ENCODE assay signal across 1 cellular context in the genomic region with DNA sequence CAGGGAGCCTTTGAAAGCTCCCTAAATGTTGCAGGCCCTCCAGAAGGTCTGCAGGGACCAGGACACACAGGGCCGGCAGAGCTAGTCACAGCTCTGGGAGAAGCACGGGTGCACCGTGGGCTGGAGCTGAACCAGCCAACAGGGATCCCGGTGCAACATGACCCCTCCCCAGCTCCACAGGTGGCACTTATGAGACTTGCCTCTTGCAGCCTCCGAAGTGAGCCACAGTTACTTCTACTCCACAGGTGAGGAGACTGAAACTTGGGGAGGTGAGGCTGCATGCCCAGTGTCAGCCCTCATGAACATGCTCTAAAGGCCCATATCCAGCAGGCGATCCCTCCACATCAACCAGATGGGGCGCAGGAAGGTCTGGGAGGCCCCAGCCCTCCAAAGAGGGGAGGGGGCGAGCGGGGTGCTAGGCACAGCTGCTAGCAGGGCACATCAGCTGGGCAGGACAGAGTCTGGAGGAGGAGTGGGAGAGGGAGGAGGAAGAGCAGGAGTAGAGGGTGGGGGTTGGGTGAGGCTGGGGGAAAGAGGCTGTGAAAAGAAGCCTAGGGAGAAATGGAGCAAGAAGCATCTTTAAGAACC.
TF ChIP-seq lines count a peak whose summit lies in the region.

No MANE protein-coding gene starts in this region.

TF ChIP-seq in WTC11, 78 proteins besides CTCF, POLR2A, EP300 and RAD21 (continued from another document):
- TF ChIP-seq, protein P1, sequence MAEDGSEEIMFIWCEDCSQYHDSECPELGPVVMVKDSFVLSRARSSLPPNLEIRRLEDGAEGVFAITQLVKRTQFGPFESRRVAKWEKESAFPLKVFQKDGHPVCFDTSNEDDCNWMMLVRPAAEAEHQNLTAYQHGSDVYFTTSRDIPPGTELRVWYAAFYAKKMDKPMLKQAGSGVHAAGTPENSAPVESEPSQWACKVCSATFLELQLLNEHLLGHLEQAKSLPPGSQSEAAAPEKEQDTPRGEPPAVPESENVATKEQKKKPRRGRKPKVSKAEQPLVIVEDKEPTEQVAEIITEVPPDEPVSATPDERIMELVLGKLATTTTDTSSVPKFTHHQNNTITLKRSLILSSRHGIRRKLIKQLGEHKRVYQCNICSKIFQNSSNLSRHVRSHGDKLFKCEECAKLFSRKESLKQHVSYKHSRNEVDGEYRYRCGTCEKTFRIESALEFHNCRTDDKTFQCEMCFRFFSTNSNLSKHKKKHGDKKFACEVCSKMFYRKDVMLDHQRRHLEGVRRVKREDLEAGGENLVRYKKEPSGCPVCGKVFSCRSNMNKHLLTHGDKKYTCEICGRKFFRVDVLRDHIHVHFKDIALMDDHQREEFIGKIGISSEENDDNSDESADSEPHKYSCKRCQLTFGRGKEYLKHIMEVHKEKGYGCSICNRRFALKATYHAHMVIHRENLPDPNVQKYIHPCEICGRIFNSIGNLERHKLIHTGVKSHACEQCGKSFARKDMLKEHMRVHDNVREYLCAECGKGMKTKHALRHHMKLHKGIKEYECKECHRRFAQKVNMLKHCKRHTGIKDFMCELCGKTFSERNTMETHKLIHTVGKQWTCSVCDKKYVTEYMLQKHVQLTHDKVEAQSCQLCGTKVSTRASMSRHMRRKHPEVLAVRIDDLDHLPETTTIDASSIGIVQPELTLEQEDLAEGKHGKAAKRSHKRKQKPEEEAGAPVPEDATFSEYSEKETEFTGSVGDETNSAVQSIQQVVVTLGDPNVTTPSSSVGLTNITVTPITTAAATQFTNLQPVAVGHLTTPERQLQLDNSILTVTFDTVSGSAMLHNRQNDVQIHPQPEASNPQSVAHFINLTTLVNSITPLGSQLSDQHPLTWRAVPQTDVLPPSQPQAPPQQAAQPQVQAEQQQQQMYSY (CRISPR knock-in tag; IDR thresholded peaks at IDR 0.05), result no peak
- TF ChIP-seq USF1 (CRISPR knock-in tag; IDR thresholded peaks at IDR 0.05), result no peak
- no peak for TF ChIP-seq GRHL2 (CRISPR knock-in tag; IDR thresholded peaks at IDR 0.05; ENCODE audit: insufficient replicate concordance, severe bottlenecking)
- TF ChIP-seq SMAD4 (CRISPR knock-in tag; IDR thresholded peaks at IDR 0.05), result no peak
- no peak for TF ChIP-seq JAZF1 (CRISPR knock-in tag; IDR thresholded peaks at IDR 0.05)
- no peak for TF ChIP-seq ZNF423 (CRISPR knock-in tag; IDR thresholded peaks at IDR 0.05)
- TF ChIP-seq MXD4 (CRISPR knock-in tag; IDR thresholded peaks at IDR 0.05; ENCODE audit: borderline replicate concordance), result no peak
TF ChIP-seq in WTC11: peak in this region for 0.
